Comparison of ENCODE assay signal across 11 cellular contexts in genomic region chr11:95704865-95705264, GRCh38.
DNase-seq lines count a peak whose midpoint lies in the region; TF ChIP-seq lines count a peak whose summit lies in the region.
"Had no signal": no experiment of that assay in that cellular context is flagged by ENCODE, and none has a peak within 500 bp of the region (broad histone marks: within the 10 kb centered on the region; RNA-seq: fewer than 3 reads in every experiment).

No MANE protein-coding gene starts in this region.

- no peaks in the 10 kb centered on the region for H3K36me3 Mint-ChIP-seq in neural progenitor cell

- peaks cover 4% of the 10 kb centered on the region for H3K27me3 Mint-ChIP-seq in neural progenitor cell (ENCODE audit: insufficient read depth, low read depth)

- H3K9me3 Mint-ChIP-seq in neural progenitor cell = no peaks in the 10 kb centered on the region

- peak overlapping the region; percentile 67 to 79 (median 68) for H3K27ac ChIP-seq in esophagus muscularis mucosa (replicated peaks in 1 of 4)
- no peak overlapping the region for H3K27ac ChIP-seq in neural progenitor cell
- H3K27ac ChIP-seq in vagina = peak overlapping the region; percentile 63
- H3K27ac ChIP-seq: PC-9 had no signal

- H3K36me3 ChIP-seq in esophagus muscularis mucosa = no peaks in the 10 kb centered on the region
- H3K36me3 ChIP-seq in neural progenitor cell = no peaks in the 10 kb centered on the region
- no peaks in the 10 kb centered on the region for H3K36me3 ChIP-seq in vagina
- no peaks in the 10 kb centered on the region for H3K36me3 ChIP-seq in HAP-1 (replicated peaks)
- H3K36me3 ChIP-seq: MG63 had no signal

- H3K27me3 ChIP-seq in esophagus muscularis mucosa (no peaks in the 10 kb centered on the region), neural progenitor cell (no peaks in the 10 kb centered on the region), vagina (no peaks in the 10 kb centered on the region), HAP-1 (ENCODE audit: low read depth) (no peaks in the 10 kb centered on the region)
- H3K27me3 ChIP-seq: MG63 had no signal

- TF ChIP-seq CTCF in esophagus muscularis mucosa (IDR thresholded peaks at IDR 0.05) (no peak), neural progenitor cell (IDR thresholded peaks at IDR 0.05) (no peak), vagina (IDR thresholded peaks at IDR 0.05) (no peak)

- TF ChIP-seq EP300 in esophagus muscularis mucosa (IDR thresholded peaks at IDR 0.05) = no peak

- H3K4me1 ChIP-seq in esophagus muscularis mucosa (peaks cover 17 to 65% (median 60%) of the 10 kb centered on the region in 4 donors), neural progenitor cell (peaks cover 38% of the 10 kb centered on the region), vagina (peaks cover 44% of the 10 kb centered on the region), HAP-1 (0 out of 2 replicates have a peak, but pooled peaks cover 2% of the 10 kb centered on the region)

- H3K4me3 ChIP-seq in esophagus muscularis mucosa (no peak overlapping the region), neural progenitor cell (no peak overlapping the region), vagina (no peak overlapping the region), HAP-1 (no peak overlapping the region)
- H3K4me3 ChIP-seq: MG63, mucosa of descending colon, PC-9 had no signal

- H3K27ac Mint-ChIP-seq in neural progenitor cell = no peak overlapping the region

- H3K9me3 ChIP-seq in esophagus muscularis mucosa = no peaks in the 10 kb centered on the region
- H3K9me3 ChIP-seq in neural progenitor cell (ENCODE audit: low read depth) = no peaks in the 10 kb centered on the region
- H3K9me3 ChIP-seq in vagina = no peaks in the 10 kb centered on the region
- no peaks in the 10 kb centered on the region for H3K9me3 ChIP-seq in HAP-1
- H3K9me3 ChIP-seq: MG63, mucosa of descending colon had no signal

- H3K4me2 ChIP-seq in neural progenitor cell = peak overlapping the region; percentile 24

- TF ChIP-seq POLR2A in esophagus muscularis mucosa (IDR thresholded peaks at IDR 0.05; ENCODE audit: low read depth) (no peak), vagina (IDR thresholded peaks at IDR 0.05) (no peak)

- WGBS in esophagus muscularis mucosa = 42% methylated on average over 3 of the region's 3 CpGs

- no peak overlapping the region for H3K4me3 Mint-ChIP-seq in neural progenitor cell

- in situ Hi-C loops in HAP-1 (cut with MboI; ENCODE audit: low sequenced_read_pairs) = loop anchor here (5.0 kb wide), 1 partner anchor 548 kb away; no protein-coding TSS in a partner anchor

- H3K9ac ChIP-seq in neural progenitor cell = no peak overlapping the region

- peak; percentile 24 to 76 (median 33) for DNase-seq in NCI-H1417 (lab: John Stamatoyannopoulos, UW)
- DNase-seq in NCI-H1417 treated with DMSO at 0.1 percent for 48 hours (lab: John Stamatoyannopoulos, UW) = no peak
- no peak for DNase-seq in esophagus muscularis mucosa (ENCODE audit: extremely low spot score)
- no peak for DNase-seq in neural progenitor cell (ENCODE audit: low spot score)
- no peak for DNase-seq in vagina (ENCODE audit: extremely low spot score in 2 of 2)
- DNase-seq in hypothalamus (lab: John Stamatoyannopoulos, UW) = no peak
- no peak for DNase-seq in A172 (ENCODE audit: low spot score)
- no peak for DNase-seq in HAP-1 (ENCODE audit: low spot score in 2 of 2)

- H2AFZ ChIP-seq in neural progenitor cell (replicated peaks) = no peak overlapping the region
- H2AFZ ChIP-seq: PC-9 had no signal

- no peaks in the 10 kb centered on the region for H3K79me2 ChIP-seq in neural progenitor cell (ENCODE audit: low read depth)

- H4K20me1 ChIP-seq in neural progenitor cell (ENCODE audit: low read depth) = no peaks in the 10 kb centered on the region

- peaks cover 16% of the 10 kb centered on the region for H3F3A ChIP-seq in neural progenitor cell (ENCODE audit: low read depth)

- intact Hi-C loops in esophagus muscularis mucosa (cut with DNase I) = loop anchor here (1.0 to 10.0 kb wide), 8 partner anchors 57 to 638 kb away; partner anchors contain the start of gene SRSF8
- intact Hi-C loops in vagina (cut with DNase I) = loop anchor here (5.0 kb wide), 1 partner anchor 553 kb away; no protein-coding TSS in a partner anchor

- peaks cover 32% of the 10 kb centered on the region for H3K4me1 Mint-ChIP-seq in neural progenitor cell

Comparison
In these comparisons a context has a peak if more than half of its experiments do, and no peak if none do; other contexts are left out.
1. DNase-seq: peak in NCI-H1417 (3 of 3); none in NCI-H1417 treated with DMSO at 0.1 percent for 48 hours (single experiment), esophagus muscularis mucosa (single experiment), neural progenitor cell (single experiment), vagina (0 of 2), hypothalamus (0 of 51), A172 (single experiment) and HAP-1 (0 of 2).